ENCODE assay signal across 9 cellular contexts in genomic region chr22:42863349-42863911, GRCh38. TPM values are rescaled to one million over a fixed set of nuclear protein-coding genes. Genes with fewer than 3 reads are reported as not detected.
A peak's percentile ranks its signal among the peaks of the same experiment; 100 is the strongest.
DNase-seq lines count a peak whose midpoint lies in the region; ATAC-seq, FAIRE-seq and TF ChIP-seq lines count a peak whose summit lies in the region.
"Had no signal": no experiment of that assay in that cellular context is flagged by ENCODE, and none has a peak within 500 bp of the region (broad histone marks: within the 10 kb centered on the region; RNA-seq: fewer than 3 reads in every experiment).

No MANE protein-coding gene starts in this region.

- DNase-seq in AG09319 (ENCODE audit: extremely low read depth, low read depth) (peak; percentile 49), HT-29 (ENCODE audit: low spot score) (peak; percentile 13), kidney epithelial cell (ENCODE audit: low read depth) (peak; percentile 84), small intestine (no peak), posterior vena cava (ENCODE audit: low spot score) (no peak), NCI-H146 treated with DMSO at 0.1 percent for 48 hours (lab: John Stamatoyannopoulos, UW; ENCODE audit: unreplicated experiment) (no peak)
- peak; percentile 22 for DNase-seq in activated T-cell treated with anti-CD3 and anti-CD28 coated beads, Interleukin-2, amount 50 U/mL, for 4 hours
- DNase-seq: NCI-H2227 treated with DMSO at 0.1 percent for 48 hours had no signal

- intact Hi-C loops in posterior vena cava (cut with DNase I), result no loop called here

- H3K36me3 ChIP-seq in kidney epithelial cell (ENCODE audit: control insufficient read depth, insufficient read depth, low read length) (no peaks in the 10 kb centered on the region), small intestine (ENCODE audit: control insufficient read depth in 2 of 2, insufficient read depth in 2 of 2, low read length in 2 of 2) (no peaks in the 10 kb centered on the region)

- no peaks in the 10 kb centered on the region for H3K27me3 Mint-ChIP-seq in activated T-cell treated with anti-CD3 and anti-CD28 coated beads, Interleukin-2, amount 50 U/mL, for 4 hours (ENCODE audit: low read depth)

- H3K27me3 ChIP-seq in kidney epithelial cell (ENCODE audit: control insufficient read depth, insufficient read depth, low read length), result no peaks in the 10 kb centered on the region
- no peaks in the 10 kb centered on the region for H3K27me3 ChIP-seq in small intestine (ENCODE audit: control insufficient read depth in 2 of 2, insufficient read depth in 2 of 2, low read length in 2 of 2)

- ATAC-seq in activated T-cell treated with anti-CD3 and anti-CD28 coated beads, Interleukin-2, amount 50 U/mL, for 4 hours, result peak; percentile 87 to 90
- ATAC-seq in HG03442 (IDR thresholded peaks at IDR 0.05; ENCODE audit: unreplicated experiment), result no peak

- peaks cover 19% of the 10 kb centered on the region for H3K4me1 Mint-ChIP-seq in activated T-cell treated with anti-CD3 and anti-CD28 coated beads, Interleukin-2, amount 50 U/mL, for 4 hours (ENCODE audit: low read depth)

- no peak overlapping the region for H3K4me3 Mint-ChIP-seq in activated T-cell treated with anti-CD3 and anti-CD28 coated beads, Interleukin-2, amount 50 U/mL, for 4 hours

- peaks cover 0 to 2% of the 10 kb centered on the region in 2 donors for H3K4me1 ChIP-seq in small intestine (ENCODE audit: control insufficient read depth in 2 of 2, insufficient read depth in 1 of 2, low read depth in 1 of 2, low read length in 1 of 2)

- WGBS in small intestine, 3 donors, result 55 to 74% (median 65%) methylated on average over 4 of the region's 4 CpGs

- FAIRE-seq in small intestine (lab: Jason Lieb, UNC), result no peak

- no peak overlapping the region for H3K27ac ChIP-seq in small intestine (ENCODE audit: low read depth in 1 of 2, low read length in 1 of 2)

- peaks cover 1% of the 10 kb centered on the region for H3K36me3 Mint-ChIP-seq in activated T-cell treated with anti-CD3 and anti-CD28 coated beads, Interleukin-2, amount 50 U/mL, for 4 hours (ENCODE audit: insufficient read depth)

- H3K9me3 ChIP-seq in small intestine (ENCODE audit: control insufficient read depth, low read depth), result no peaks in the 10 kb centered on the region

- no peaks in the 10 kb centered on the region for H3K9me3 Mint-ChIP-seq in activated T-cell treated with anti-CD3 and anti-CD28 coated beads, Interleukin-2, amount 50 U/mL, for 4 hours

- TF ChIP-seq CTCF in AG09319 (IDR thresholded peaks at IDR 0.05; ENCODE audit: low read depth, low read length), result no peak
- no peak for TF ChIP-seq CTCF in kidney epithelial cell (IDR thresholded peaks at IDR 0.05; ENCODE audit: insufficient read depth, low read length, poor library complexity, severe bottlenecking)

- H3K4me3 ChIP-seq in kidney epithelial cell (ENCODE audit: low read depth, low read length) (no peak overlapping the region), small intestine (ENCODE audit: low read depth in 1 of 2, low read length in 2 of 2) (no peak overlapping the region)

RNA-seq across cellular contexts. Expression of gene ARFGAP3, which starts 6.4 kb away (rescaled TPM):
- 6.8 and 7.7 TPM in 2 replicates for total RNA-seq in HT-29 (2014; rRNA removed; shearing (Covaris generic))
- 10 to 100 TPM; 21.6 to 34.5 (median 26.8) TPM for total RNA-seq in activated T-cell treated with anti-CD3 and anti-CD28 coated beads, Interleukin-2, amount 50 U/mL, for 4 hours
- 58.7 and 62.0 TPM in 2 replicates for total RNA-seq in kidney epithelial cell
- polyA plus RNA-seq in small intestine, result 10 to 100 TPM; 29.1 to 59.2 (median 47.0) TPM
- 10 to 100 TPM; 36.9 to 53.0 TPM for total RNA-seq in posterior vena cava

Comparison
In these comparisons a context has a peak if more than half of its experiments do, and no peak if none do; other contexts are left out.
1. DNase-seq: peak in AG09319 (single experiment), HT-29 (single experiment), activated T-cell treated with anti-CD3 and anti-CD28 coated beads, Interleukin-2, amount 50 U/mL, for 4 hours (single experiment) and kidney epithelial cell (single experiment); none in small intestine (single experiment), posterior vena cava (single experiment) and NCI-H146 treated with DMSO at 0.1 percent for 48 hours (single experiment).